1 cellular context compared by ENCODE assay signal in the genomic region with DNA sequence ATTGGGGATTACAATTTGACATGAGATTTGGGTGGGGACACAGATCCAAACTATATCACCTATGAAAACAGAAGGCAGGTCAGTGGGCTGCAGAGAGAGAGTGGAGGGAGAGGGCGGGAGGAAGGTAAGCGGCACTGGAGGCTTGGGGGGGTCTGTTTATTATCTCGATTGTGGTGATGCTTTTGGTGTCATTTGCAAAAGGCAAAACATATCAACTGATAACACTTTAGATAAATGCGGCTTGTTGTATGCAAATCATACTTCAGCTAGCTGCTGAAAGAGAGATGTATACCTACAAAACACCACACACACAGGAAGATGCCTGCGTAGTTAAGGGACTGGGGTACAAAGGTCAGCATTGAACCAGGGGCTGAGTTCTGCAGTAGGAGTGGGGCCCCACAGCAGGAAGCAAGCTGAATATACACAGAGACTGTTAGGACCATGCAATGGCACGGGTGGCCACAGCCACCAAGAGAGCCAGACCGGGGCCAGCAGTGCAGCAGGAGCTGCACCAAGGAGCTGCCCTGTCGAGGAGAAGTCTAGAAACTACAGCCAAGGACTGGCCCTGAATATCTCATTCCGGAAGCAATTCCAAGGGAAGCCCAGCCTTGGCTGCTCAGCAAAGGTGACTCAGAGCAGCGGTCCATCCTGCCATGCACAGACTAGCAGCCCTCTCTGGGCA.
TF ChIP-seq lines count a peak whose summit lies in the region.

No MANE protein-coding gene starts in this region.

TF ChIP-seq in HepG2, 621 proteins besides CTCF, POLR2A, EP300 and RAD21 (continued from another document):
- TF ChIP-seq, protein P1, sequence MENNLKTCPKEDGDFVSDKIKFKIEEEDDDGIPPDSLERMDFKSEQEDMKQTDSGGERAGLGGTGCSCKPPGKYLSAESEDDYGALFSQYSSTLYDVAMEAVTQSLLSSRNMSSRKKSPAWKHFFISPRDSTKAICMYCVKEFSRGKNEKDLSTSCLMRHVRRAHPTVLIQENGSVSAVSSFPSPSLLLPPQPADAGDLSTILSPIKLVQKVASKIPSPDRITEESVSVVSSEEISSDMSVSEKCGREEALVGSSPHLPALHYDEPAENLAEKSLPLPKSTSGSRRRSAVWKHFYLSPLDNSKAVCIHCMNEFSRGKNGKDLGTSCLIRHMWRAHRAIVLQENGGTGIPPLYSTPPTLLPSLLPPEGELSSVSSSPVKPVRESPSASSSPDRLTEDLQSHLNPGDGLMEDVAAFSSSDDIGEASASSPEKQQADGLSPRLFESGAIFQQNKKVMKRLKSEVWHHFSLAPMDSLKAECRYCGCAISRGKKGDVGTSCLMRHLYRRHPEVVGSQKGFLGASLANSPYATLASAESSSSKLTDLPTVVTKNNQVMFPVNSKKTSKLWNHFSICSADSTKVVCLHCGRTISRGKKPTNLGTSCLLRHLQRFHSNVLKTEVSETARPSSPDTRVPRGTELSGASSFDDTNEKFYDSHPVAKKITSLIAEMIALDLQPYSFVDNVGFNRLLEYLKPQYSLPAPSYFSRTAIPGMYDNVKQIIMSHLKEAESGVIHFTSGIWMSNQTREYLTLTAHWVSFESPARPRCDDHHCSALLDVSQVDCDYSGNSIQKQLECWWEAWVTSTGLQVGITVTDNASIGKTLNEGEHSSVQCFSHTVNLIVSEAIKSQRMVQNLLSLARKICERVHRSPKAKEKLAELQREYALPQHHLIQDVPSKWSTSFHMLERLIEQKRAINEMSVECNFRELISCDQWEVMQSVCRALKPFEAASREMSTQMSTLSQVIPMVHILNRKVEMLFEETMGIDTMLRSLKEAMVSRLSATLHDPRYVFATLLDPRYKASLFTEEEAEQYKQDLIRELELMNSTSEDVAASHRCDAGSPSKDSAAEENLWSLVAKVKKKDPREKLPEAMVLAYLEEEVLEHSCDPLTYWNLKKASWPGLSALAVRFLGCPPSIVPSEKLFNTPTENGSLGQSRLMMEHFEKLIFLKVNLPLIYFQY (CRISPR knock-in tag; IDR thresholded peaks at IDR 0.05; ENCODE audit: borderline replicate concordance): no peak
- TF ChIP-seq NFKBIZ (CRISPR knock-in tag; IDR thresholded peaks at IDR 0.05) (no peak), TOE1 (CRISPR knock-in tag; IDR thresholded peaks at IDR 0.05) (no peak), ZMYM4 (CRISPR knock-in tag; IDR thresholded peaks at IDR 0.05) (peak; percentile 56), EEA1 (CRISPR knock-in tag; IDR thresholded peaks at IDR 0.05; ENCODE audit: borderline replicate concordance) (no peak), TRIM22 (IDR thresholded peaks at IDR 0.05) (no peak), ZNF17 (CRISPR knock-in tag; IDR thresholded peaks at IDR 0.05) (no peak), HDAC2 (CRISPR knock-in tag; IDR thresholded peaks at IDR 0.05) (peak; percentile 65), ZNF761 (CRISPR knock-in tag; conservative IDR thresholded peaks at IDR 0.05) (peak; percentile 44; the same call in 1 of the 2 replicates), ZNF747 (CRISPR knock-in tag; IDR thresholded peaks at IDR 0.05; ENCODE audit: borderline replicate concordance) (0 out of 2 replicates have a peak, but pooled peaks have one; percentile 39), ZSCAN25 (CRISPR knock-in tag; IDR thresholded peaks at IDR 0.05) (0 out of 2 replicates have a peak, but pooled peaks have one; percentile 51), ONECUT2 (CRISPR knock-in tag; IDR thresholded peaks at IDR 0.05) (peak; percentile 71; the same call in 1 of the 2 replicates), SRF (IDR thresholded peaks at IDR 0.05; ENCODE audit: low read depth, low read length) (no peak), CREB3 (CRISPR knock-in tag; IDR thresholded peaks at IDR 0.05) (no peak), THAP8 (CRISPR knock-in tag; IDR thresholded peaks at IDR 0.05; ENCODE audit: borderline replicate concordance) (no peak), ZSCAN21 (CRISPR knock-in tag; IDR thresholded peaks at IDR 0.05; ENCODE audit: borderline replicate concordance) (no peak), ZNF816 (CRISPR knock-in tag; IDR thresholded peaks at IDR 0.05; ENCODE audit: borderline replicate concordance) (no peak), FOXA1 (IDR thresholded peaks at IDR 0.05) (no peak), FOXA1 (CRISPR knock-in tag; IDR thresholded peaks at IDR 0.05) (0 out of 2 replicates have a peak, but pooled peaks have one; percentile 12), SIN3A (IDR thresholded peaks at IDR 0.05; ENCODE audit: borderline replicate concordance, low read depth, low read length) (no peak)
- TF ChIP-seq, protein P2, sequence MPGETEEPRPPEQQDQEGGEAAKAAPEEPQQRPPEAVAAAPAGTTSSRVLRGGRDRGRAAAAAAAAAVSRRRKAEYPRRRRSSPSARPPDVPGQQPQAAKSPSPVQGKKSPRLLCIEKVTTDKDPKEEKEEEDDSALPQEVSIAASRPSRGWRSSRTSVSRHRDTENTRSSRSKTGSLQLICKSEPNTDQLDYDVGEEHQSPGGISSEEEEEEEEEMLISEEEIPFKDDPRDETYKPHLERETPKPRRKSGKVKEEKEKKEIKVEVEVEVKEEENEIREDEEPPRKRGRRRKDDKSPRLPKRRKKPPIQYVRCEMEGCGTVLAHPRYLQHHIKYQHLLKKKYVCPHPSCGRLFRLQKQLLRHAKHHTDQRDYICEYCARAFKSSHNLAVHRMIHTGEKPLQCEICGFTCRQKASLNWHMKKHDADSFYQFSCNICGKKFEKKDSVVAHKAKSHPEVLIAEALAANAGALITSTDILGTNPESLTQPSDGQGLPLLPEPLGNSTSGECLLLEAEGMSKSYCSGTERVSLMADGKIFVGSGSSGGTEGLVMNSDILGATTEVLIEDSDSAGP (CRISPR knock-in tag; IDR thresholded peaks at IDR 0.05; ENCODE audit: borderline replicate concordance): no peak; the same call in none of the 2 replicates
- TF ChIP-seq, protein P3, sequence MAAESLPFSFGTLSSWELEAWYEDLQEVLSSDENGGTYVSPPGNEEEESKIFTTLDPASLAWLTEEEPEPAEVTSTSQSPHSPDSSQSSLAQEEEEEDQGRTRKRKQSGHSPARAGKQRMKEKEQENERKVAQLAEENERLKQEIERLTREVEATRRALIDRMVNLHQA (CRISPR knock-in tag; IDR thresholded peaks at IDR 0.05): no peak
- TF ChIP-seq, protein P4, sequence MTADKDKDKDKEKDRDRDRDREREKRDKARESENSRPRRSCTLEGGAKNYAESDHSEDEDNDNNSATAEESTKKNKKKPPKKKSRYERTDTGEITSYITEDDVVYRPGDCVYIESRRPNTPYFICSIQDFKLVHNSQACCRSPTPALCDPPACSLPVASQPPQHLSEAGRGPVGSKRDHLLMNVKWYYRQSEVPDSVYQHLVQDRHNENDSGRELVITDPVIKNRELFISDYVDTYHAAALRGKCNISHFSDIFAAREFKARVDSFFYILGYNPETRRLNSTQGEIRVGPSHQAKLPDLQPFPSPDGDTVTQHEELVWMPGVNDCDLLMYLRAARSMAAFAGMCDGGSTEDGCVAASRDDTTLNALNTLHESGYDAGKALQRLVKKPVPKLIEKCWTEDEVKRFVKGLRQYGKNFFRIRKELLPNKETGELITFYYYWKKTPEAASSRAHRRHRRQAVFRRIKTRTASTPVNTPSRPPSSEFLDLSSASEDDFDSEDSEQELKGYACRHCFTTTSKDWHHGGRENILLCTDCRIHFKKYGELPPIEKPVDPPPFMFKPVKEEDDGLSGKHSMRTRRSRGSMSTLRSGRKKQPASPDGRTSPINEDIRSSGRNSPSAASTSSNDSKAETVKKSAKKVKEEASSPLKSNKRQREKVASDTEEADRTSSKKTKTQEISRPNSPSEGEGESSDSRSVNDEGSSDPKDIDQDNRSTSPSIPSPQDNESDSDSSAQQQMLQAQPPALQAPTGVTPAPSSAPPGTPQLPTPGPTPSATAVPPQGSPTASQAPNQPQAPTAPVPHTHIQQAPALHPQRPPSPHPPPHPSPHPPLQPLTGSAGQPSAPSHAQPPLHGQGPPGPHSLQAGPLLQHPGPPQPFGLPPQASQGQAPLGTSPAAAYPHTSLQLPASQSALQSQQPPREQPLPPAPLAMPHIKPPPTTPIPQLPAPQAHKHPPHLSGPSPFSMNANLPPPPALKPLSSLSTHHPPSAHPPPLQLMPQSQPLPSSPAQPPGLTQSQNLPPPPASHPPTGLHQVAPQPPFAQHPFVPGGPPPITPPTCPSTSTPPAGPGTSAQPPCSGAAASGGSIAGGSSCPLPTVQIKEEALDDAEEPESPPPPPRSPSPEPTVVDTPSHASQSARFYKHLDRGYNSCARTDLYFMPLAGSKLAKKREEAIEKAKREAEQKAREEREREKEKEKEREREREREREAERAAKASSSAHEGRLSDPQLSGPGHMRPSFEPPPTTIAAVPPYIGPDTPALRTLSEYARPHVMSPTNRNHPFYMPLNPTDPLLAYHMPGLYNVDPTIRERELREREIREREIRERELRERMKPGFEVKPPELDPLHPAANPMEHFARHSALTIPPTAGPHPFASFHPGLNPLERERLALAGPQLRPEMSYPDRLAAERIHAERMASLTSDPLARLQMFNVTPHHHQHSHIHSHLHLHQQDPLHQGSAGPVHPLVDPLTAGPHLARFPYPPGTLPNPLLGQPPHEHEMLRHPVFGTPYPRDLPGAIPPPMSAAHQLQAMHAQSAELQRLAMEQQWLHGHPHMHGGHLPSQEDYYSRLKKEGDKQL (CRISPR knock-in tag; IDR thresholded peaks at IDR 0.05; ENCODE audit: low read depth): no peak
